17 cellular contexts compared by ENCODE assay signal in the genomic region with DNA sequence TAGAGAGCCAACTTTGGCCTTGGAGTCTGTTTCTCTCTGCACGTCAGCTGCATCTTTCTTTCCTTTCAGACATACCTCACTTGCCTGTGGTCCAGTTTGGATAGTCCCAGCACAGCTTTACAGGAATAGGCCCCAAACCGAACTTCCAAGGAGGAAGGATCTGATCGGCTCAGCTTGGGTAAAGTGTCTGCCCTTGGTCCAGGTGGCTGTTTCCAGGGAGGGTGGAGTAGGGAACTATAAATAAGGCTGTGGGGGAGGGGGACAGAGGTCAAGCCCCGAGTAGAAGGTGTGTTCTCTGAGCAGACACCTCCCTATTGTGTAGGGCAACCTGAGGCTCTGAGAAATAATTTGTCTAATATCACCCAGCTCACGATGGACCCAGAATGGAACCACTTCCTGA. TPM values are rescaled to one million over a fixed set of nuclear protein-coding genes. Genes with fewer than 3 reads are reported as not detected.
"Had no signal": no experiment of that assay in that cellular context is flagged by ENCODE, and none has a peak within 500 bp of the region (broad histone marks: within the 10 kb centered on the region; RNA-seq: fewer than 3 reads in every experiment).

No MANE protein-coding gene starts in this region.

- H2AFZ ChIP-seq: hepatocyte had no signal

- H3K4me3 Mint-ChIP-seq: naive thymus-derived CD8-positive, alpha-beta T cell; neural crest cell; stimulated activated memory B cell treated with anti-CD40 and anti-IgM and Interleukin-4, amounts not matched to agents 10 μg/mL and 1 μg/mL and 100 μg/mL, for 72 hours; stimulated activated naive CD8-positive, alpha-beta T cell treated with anti-CD3 and anti-CD28 coated beads, Interleukin-15, amount 100 ng/mL, for 72 hours had no signal

- H3K4me1 Mint-ChIP-seq: stimulated activated memory B cell treated with anti-CD40 and anti-IgM and Interleukin-4, amounts not matched to agents 10 μg/mL and 1 μg/mL and 100 μg/mL, for 72 hours; stimulated activated naive CD8-positive, alpha-beta T cell treated with anti-CD3 and anti-CD28 coated beads, Interleukin-15, amount 100 ng/mL, for 72 hours had no signal

- H3K4me3 ChIP-seq: hepatocyte, mucosa of descending colon, ovary had no signal

- H3K27me3 ChIP-seq: hepatocyte, ovary had no signal

- H3K27ac Mint-ChIP-seq: naive thymus-derived CD8-positive, alpha-beta T cell; progenitor cell of endocrine pancreas; stimulated activated memory B cell treated with anti-CD40 and anti-IgM and Interleukin-4, amounts not matched to agents 10 μg/mL and 1 μg/mL and 100 μg/mL, for 72 hours; stimulated activated naive CD8-positive, alpha-beta T cell treated with anti-CD3 and anti-CD28 coated beads, Interleukin-15, amount 100 ng/mL, for 72 hours had no signal

- H3K79me2 ChIP-seq: hepatocyte had no signal

- ATAC-seq: mucosa of descending colon; naive thymus-derived CD8-positive, alpha-beta T cell; right cardiac atrium; stimulated activated memory B cell treated with anti-CD40 and anti-IgM and Interleukin-4, amounts not matched to agents 10 μg/mL and 1 μg/mL and 100 μg/mL, for 72 hours; stimulated activated naive CD8-positive, alpha-beta T cell treated with anti-CD3 and anti-CD28 coated beads, Interleukin-15, amount 100 ng/mL, for 72 hours had no signal

- H3K9me3 ChIP-seq: ovary had no signal

- FAIRE-seq: urothelium cell line had no signal

- H3K36me3 ChIP-seq: ovary had no signal

- DNase-seq: dermis blood vessel endothelial cell; effector CD4-positive, alpha-beta T cell; foreskin melanocyte; mucosa of descending colon; naive thymus-derived CD8-positive, alpha-beta T cell; ovary; right cardiac atrium; stimulated activated CD4-positive, alpha-beta T cell treated with anti-CD3 and anti-CD28 coated beads, Interleukin-4, amount 100 ng/mL, for 1 hour; stimulated activated CD8-positive, alpha-beta memory T cell treated with anti-CD3 and anti-CD28 coated beads, Interleukin-4, amount 100 ng/mL, for 48 hours; stimulated activated naive CD8-positive, alpha-beta T cell treated with anti-CD3 and anti-CD28 coated beads, Interleukin-15, amount 100 ng/mL, for 72 hours; substantia nigra; trophoblast cell had no signal

- H3K4me2 ChIP-seq: hepatocyte had no signal

- H3K27ac ChIP-seq: hepatocyte, ovary had no signal

RNA-seq across cellular contexts. Expression of gene NKD1, which starts 29.2 kb away (rescaled TPM):
- total RNA-seq: dermis blood vessel endothelial cell had no signal
